ENCODE assay signal across 34 cellular contexts in genomic region chr2:11416931-11417330, GRCh38.
"Had no signal": no experiment of that assay in that cellular context is flagged by ENCODE, and none has a peak within 500 bp of the region (broad histone marks: within the 10 kb centered on the region; RNA-seq: fewer than 3 reads in every experiment).

No MANE protein-coding gene starts in this region.

- H3K27ac Mint-ChIP-seq: activated B cell treated with CpG ODN at 0.5 μM for 24 hours; activated CD4-positive, alpha-beta memory T cell treated with anti-CD3 and anti-CD28 coated beads for 36 hours; activated CD4-positive, alpha-beta T cell treated with anti-CD3 and anti-CD28 coated beads, Interleukin-2, amount 10 ng/mL, durations not matched to agents 24 days and 14 days; activated CD8-positive, alpha-beta T cell treated with anti-CD3 and anti-CD28 coated beads for 36 hours; activated naive CD4-positive, alpha-beta T cell treated with anti-CD3 and anti-CD28 coated beads for 36 hours; activated naive CD4-positive, alpha-beta T cell treated with anti-CD3 and anti-CD28 coated beads, Interleukin-2, amount 50 U/mL, for 72 hours; activated naive CD8-positive, alpha-beta T cell treated with anti-CD3 and anti-CD28 coated beads for 36 hours; activated T-cell treated with anti-CD3 and anti-CD28 coated beads, Interleukin-2, amount 50 U/mL, for 72 hours; activated T-helper 1 cell treated with anti-CD3 and anti-CD28 coated beads, Interleukin-12 subunit alpha, Interleukin-12 subunit beta, Interleukin-2, Interleukin-4 antibody, amounts not matched to agents 30 ng/mL and 10 ng/mL and 1 ng/mL, durations not matched to agents 14 hours and 24 hours and 36 hours; activated T-helper 17 cell treated with anti-CD3 and anti-CD28 coated beads, Interleukin-2, amount 50 U/mL, for 72 hours; T-cell; T-helper 2 cell treated with Interferon-gamma antibody and Interleukin-4, amounts not matched to agents 5 μg/mL and 100 μg/mL, for 36 hours had no signal

- H3K4me3 Mint-ChIP-seq: activated B cell treated with CpG ODN at 0.5 μM for 24 hours; activated CD4-positive, alpha-beta memory T cell treated with anti-CD3 and anti-CD28 coated beads for 36 hours; activated CD4-positive, alpha-beta T cell treated with anti-CD3 and anti-CD28 coated beads, Interleukin-2, amount 10 ng/mL, durations not matched to agents 24 days and 14 days; activated CD8-positive, alpha-beta T cell treated with anti-CD3 and anti-CD28 coated beads for 36 hours; activated naive CD4-positive, alpha-beta T cell treated with anti-CD3 and anti-CD28 coated beads for 36 hours; activated naive CD8-positive, alpha-beta T cell treated with anti-CD3 and anti-CD28 coated beads for 36 hours; activated T-cell treated with anti-CD3 and anti-CD28 coated beads, Interleukin-2, amount 50 U/mL, for 4 hours; activated T-cell treated with anti-CD3 and anti-CD28 coated beads, Interleukin-2, amount 50 U/mL, for 72 hours; activated T-helper 1 cell treated with anti-CD3 and anti-CD28 coated beads, Interleukin-12 subunit alpha, Interleukin-12 subunit beta, Interleukin-2, Interleukin-4 antibody, amounts not matched to agents 30 ng/mL and 10 ng/mL and 1 ng/mL, durations not matched to agents 14 hours and 24 hours and 36 hours; activated T-helper 17 cell treated with anti-CD3 and anti-CD28 coated beads, Interleukin-2, amount 50 U/mL, for 72 hours; T-cell; T-helper 2 cell treated with Interferon-gamma antibody and Interleukin-4, amounts not matched to agents 5 μg/mL and 100 μg/mL, for 36 hours had no signal

- H3K4me1 Mint-ChIP-seq: activated B cell treated with CpG ODN at 0.5 μM for 24 hours; activated CD4-positive, alpha-beta T cell treated with anti-CD3 and anti-CD28 coated beads, Interleukin-2, amount 10 ng/mL, durations not matched to agents 24 days and 14 days; activated naive CD8-positive, alpha-beta T cell treated with anti-CD3 and anti-CD28 coated beads for 36 hours; activated T-helper 17 cell treated with anti-CD3 and anti-CD28 coated beads, Interleukin-2, amount 50 U/mL, for 72 hours; T-cell had no signal

- H3K27ac ChIP-seq: adrenal gland, body of pancreas, brain microvascular endothelial cell, breast epithelium, VCaP had no signal

- H3K4me3 ChIP-seq: adrenal gland, body of pancreas, breast epithelium had no signal

- H3K27me3 ChIP-seq: adrenal gland, body of pancreas, brain microvascular endothelial cell, breast epithelium had no signal

- H3K36me3 ChIP-seq: adrenal gland, brain microvascular endothelial cell, breast epithelium had no signal

- ATAC-seq: activated CD8-positive, alpha-beta T cell treated with anti-CD3 and anti-CD28 coated beads for 36 hours; activated naive CD4-positive, alpha-beta T cell treated with anti-CD3 and anti-CD28 coated beads, Interleukin-2, amount 50 U/mL, for 72 hours; activated T-cell treated with anti-CD3 and anti-CD28 coated beads, Interleukin-2, amount 50 U/mL, for 4 hours; activated T-cell treated with anti-CD3 and anti-CD28 coated beads, Interleukin-2, amount 50 U/mL, for 72 hours; activated T-helper 17 cell treated with anti-CD3 and anti-CD28 coated beads, Interleukin-2, amount 50 U/mL, for 72 hours; body of pancreas; T-cell had no signal

- H3K9me3 Mint-ChIP-seq: activated CD4-positive, alpha-beta T cell treated with anti-CD3 and anti-CD28 coated beads, Interleukin-2, amount 10 ng/mL, durations not matched to agents 24 days and 14 days had no signal

- DNase-seq: activated B cell treated with CpG ODN at 0.5 μM for 24 hours; activated CD4-positive, alpha-beta memory T cell treated with anti-CD3 and anti-CD28 coated beads for 36 hours; activated CD4-positive, alpha-beta T cell treated with anti-CD3 and anti-CD28 coated beads for 4 hours; activated CD4-positive, alpha-beta T cell treated with anti-CD3 and anti-CD28 coated beads, Interleukin-2, amount 10 ng/mL, durations not matched to agents 24 days and 14 days; activated CD4-positive, alpha-beta T cell treated with anti-CD3 and anti-CD28 coated beads, Interleukin-2, amount 50 U/mL, for 1 hour; activated CD4-positive, alpha-beta T cell treated with anti-CD3 and anti-CD28 coated beads, Interleukin-2, amount 50 U/mL, for 4 hours; activated CD4-positive, CD25-positive, alpha-beta regulatory T cell treated with anti-CD3 and anti-CD28 coated beads, Interleukin-2, amount 50 U/mL, for 72 hours; activated CD8-positive, alpha-beta memory T cell treated with anti-CD3 and anti-CD28 coated beads, Interleukin-2, amount 50 U/mL, for 4 hours; activated CD8-positive, alpha-beta T cell treated with anti-CD3 and anti-CD28 coated beads for 36 hours; activated effector memory CD4-positive, alpha-beta T cell treated with anti-CD3 and anti-CD28 coated beads, Interleukin-2, amount 50 U/mL, for 16 hours; activated gamma-delta T cell treated with Interleukin-2 at 50 U/mL for 16 hours; activated naive CD4-positive, alpha-beta T cell; activated naive CD4-positive, alpha-beta T cell treated with anti-CD3 and anti-CD28 coated beads for 36 hours; activated naive CD4-positive, alpha-beta T cell treated with anti-CD3 and anti-CD28 coated beads, Interleukin-2, amount 50 U/mL, for 16 hours; activated naive CD8-positive, alpha-beta T cell treated with anti-CD3 and anti-CD28 coated beads for 36 hours; activated T-cell treated with anti-CD3 and anti-CD28 coated beads for 4 hours; activated T-cell treated with anti-CD3 and anti-CD28 coated beads, Interleukin-2, amount 50 U/mL, for 1 hour; activated T-cell treated with anti-CD3 and anti-CD28 coated beads, Interleukin-2, amount 50 U/mL, for 4 hours; activated T-cell treated with anti-CD3 and anti-CD28 coated beads, Interleukin-2, amount 50 U/mL, for 72 hours; adrenal gland; amniotic stem cell; aorta; body of pancreas; brain microvascular endothelial cell; central memory CD4-positive, alpha-beta T cell; T-cell; T-helper 2 cell; T-helper 9 cell had no signal

- H3K4me1 ChIP-seq: adrenal gland, body of pancreas, breast epithelium had no signal

- H3K9me3 ChIP-seq: body of pancreas had no signal
